Comparison of ENCODE assay signal across 8 cellular contexts in the genomic region with DNA sequence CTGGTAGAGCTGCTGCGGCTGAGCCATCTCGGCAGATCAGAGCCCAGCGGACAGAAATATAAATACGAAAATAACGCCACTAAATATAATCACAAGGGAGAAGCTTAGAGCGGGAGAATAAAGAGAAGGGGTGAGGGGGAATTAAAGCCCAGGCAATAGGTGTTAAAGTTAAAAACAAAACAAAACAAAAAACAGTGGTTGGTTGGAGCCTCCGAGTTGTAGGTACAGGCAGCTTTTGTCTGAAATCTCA. TPM values are rescaled to one million over a fixed set of nuclear protein-coding genes. Genes with fewer than 3 reads are reported as not detected.
DNase-seq lines count a peak whose midpoint lies in the region; ATAC-seq and TF ChIP-seq lines count a peak whose summit lies in the region.

No MANE protein-coding gene starts in this region.

- no peaks in the 10 kb centered on the region for H3K9me3 Mint-ChIP-seq in chondrocyte (ENCODE audit: low read depth)

- DNase-seq in left ventricle myocardium inferior: no peak
- no peak for DNase-seq in cardiac septum (ENCODE audit: low spot score)
- DNase-seq in chondrocyte (ENCODE audit: low spot score): no peak
- DNase-seq in vagina (ENCODE audit: extremely low spot score in 2 of 2): no peak
- no peak for DNase-seq in OCI-M1 (lab: John Stamatoyannopoulos, UW)

- peaks cover 2% of the 10 kb centered on the region for H3K36me3 Mint-ChIP-seq in chondrocyte (ENCODE audit: low read depth)

- no peak for ATAC-seq in GM19035 (IDR thresholded peaks at IDR 0.05; ENCODE audit: unreplicated experiment)
- no peak for ATAC-seq in HG03565 (IDR thresholded peaks at IDR 0.05; ENCODE audit: unreplicated experiment)

- peak overlapping the region; percentile 94 for H3K9ac ChIP-seq in mucosa of stomach (ENCODE audit: low read length)

- H3K4me1 Mint-ChIP-seq in chondrocyte (ENCODE audit: low read depth): peaks cover 24% of the 10 kb centered on the region

- H3K4me1 ChIP-seq in left ventricle myocardium inferior: peaks cover 25% of the 10 kb centered on the region
- H3K4me1 ChIP-seq in mucosa of stomach (ENCODE audit: control insufficient read depth, insufficient read depth, low read length): no peaks in the 10 kb centered on the region
- H3K4me1 ChIP-seq in vagina: peaks cover 6% of the 10 kb centered on the region

- no peak for TF ChIP-seq CTCF in left ventricle myocardium inferior (IDR thresholded peaks at IDR 0.05; ENCODE audit: borderline replicate concordance)
- TF ChIP-seq CTCF in chondrocyte (IDR thresholded peaks at IDR 0.05): peak; percentile 10
- TF ChIP-seq CTCF in vagina (IDR thresholded peaks at IDR 0.05): no peak

- peaks cover 33% of the 10 kb centered on the region for H3K27me3 Mint-ChIP-seq in chondrocyte (ENCODE audit: low read depth)

- H3K36me3 ChIP-seq in left ventricle myocardium inferior (no peaks in the 10 kb centered on the region), mucosa of stomach (ENCODE audit: control insufficient read depth, insufficient read depth, low read length) (peaks cover 8% of the 10 kb centered on the region), vagina (no peaks in the 10 kb centered on the region)

- TF ChIP-seq POLR2A in vagina (IDR thresholded peaks at IDR 0.05): no peak

- H3K27me3 ChIP-seq in left ventricle myocardium inferior (ENCODE audit: low read depth) (peaks cover 48% of the 10 kb centered on the region), mucosa of stomach (ENCODE audit: control insufficient read depth, insufficient read depth, low read length) (no peaks in the 10 kb centered on the region), vagina (no peaks in the 10 kb centered on the region)

- H3K27ac ChIP-seq in left ventricle myocardium inferior (replicated peaks): peak overlapping the region; percentile 96
- peak overlapping the region; percentile 98 for H3K27ac ChIP-seq in vagina

- H3K9me3 ChIP-seq in left ventricle myocardium inferior (replicated peaks) (no peaks in the 10 kb centered on the region), mucosa of stomach (ENCODE audit: control insufficient read depth, low read length) (no peaks in the 10 kb centered on the region), vagina (no peaks in the 10 kb centered on the region)

- H3K27ac Mint-ChIP-seq in chondrocyte (ENCODE audit: unreplicated experiment): peak overlapping the region; percentile 99

- intact Hi-C loops in left ventricle myocardium inferior (cut with micrococcal nuclease): no loop called here
- intact Hi-C loops in cardiac septum (cut with DNase I): loop anchor here (5.0 kb wide), 2 partner anchors 1134 to 1409 kb away; no protein-coding TSS in a partner anchor
- intact Hi-C loops in vagina (cut with DNase I): loop anchor here (5.0 kb wide), 2 partner anchors 1219 to 1409 kb away; no protein-coding TSS in a partner anchor

- H3K4me3 ChIP-seq in left ventricle myocardium inferior (peak overlapping the region; percentile 81), mucosa of stomach (ENCODE audit: low read length) (peak overlapping the region; percentile 92), vagina (peak overlapping the region; percentile 72 to 77)

- peak overlapping the region; percentile 95 for H3K4me3 Mint-ChIP-seq in chondrocyte (ENCODE audit: unreplicated experiment)

RNA-seq across cellular contexts. Expression of gene MEIS1, which starts 1.3 kb away (rescaled TPM):
- 38.0 TPM for total RNA-seq in left ventricle myocardium inferior
- total RNA-seq in cardiac septum: 24.7 TPM
- total RNA-seq in chondrocyte: 1.1 to 18.5 TPM (median 16.9 TPM) in 3 replicates
- 80.5 TPM for total RNA-seq in vagina
